In the genomic region with DNA sequence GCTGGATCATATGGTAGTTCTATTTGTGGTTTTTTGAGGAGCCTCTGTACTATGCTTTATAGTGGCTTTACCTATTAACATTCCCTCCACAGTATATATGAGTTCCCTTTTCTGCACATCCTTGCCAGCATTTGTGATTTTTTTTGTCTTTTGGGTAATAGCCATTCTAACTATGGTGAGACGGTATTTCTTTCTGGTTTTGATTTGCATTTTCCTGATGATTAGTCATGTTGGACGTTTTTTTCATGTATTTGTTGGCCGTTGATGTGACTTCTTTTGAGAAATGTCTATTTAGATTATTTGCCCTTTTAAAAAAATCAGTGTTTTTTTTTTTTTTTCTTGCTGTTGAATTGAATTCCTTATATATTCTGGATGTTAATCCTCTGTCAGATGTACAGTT, we compare ENCODE assay signal across 31 cellular contexts. TPM values are rescaled to one million over a fixed set of nuclear protein-coding genes. Genes with fewer than 3 reads are reported as not detected.
A peak's percentile ranks its signal among the peaks of the same experiment; 100 is the strongest.
DNase-seq lines count a peak whose midpoint lies in the region; ATAC-seq and TF ChIP-seq lines count a peak whose summit lies in the region.
"Had no signal": no experiment of that assay in that cellular context is flagged by ENCODE, and none has a peak within 500 bp of the region (broad histone marks: within the 10 kb centered on the region; RNA-seq: fewer than 3 reads in every experiment).

No MANE protein-coding gene starts in this region.

- peaks cover 46% of the 10 kb centered on the region for H3K4me1 ChIP-seq in CD8-positive, alpha-beta memory T cell (ENCODE audit: insufficient read depth, low read length)
- peaks cover 10% of the 10 kb centered on the region for H3K4me1 ChIP-seq in mucosa of descending colon (ENCODE audit: low read depth)
- H3K4me1 ChIP-seq: prostate gland had no signal

- intact Hi-C loops in mucosa of descending colon (cut with DNase I, micrococcal nuclease), result no loop called here

- ATAC-seq in T-helper 17 cell (no peak), mucosa of descending colon (no peak), HG02884 (IDR thresholded peaks at IDR 0.05; ENCODE audit: unreplicated experiment) (no peak), GM21381 (IDR thresholded peaks at IDR 0.05; ENCODE audit: unreplicated experiment) (no peak)
- ATAC-seq: activated T-cell treated with anti-CD3 and anti-CD28 coated beads, Interleukin-2, amount 50 U/mL, for 4 hours; foreskin keratinocyte; heart left ventricle; sciatic nerve had no signal

- H3K36me3 ChIP-seq in CD8-positive, alpha-beta memory T cell (ENCODE audit: insufficient read depth, low read length), result peaks cover 34% of the 10 kb centered on the region
- no peaks in the 10 kb centered on the region for H3K36me3 ChIP-seq in mucosa of descending colon (ENCODE audit: low read depth)
- H3K36me3 ChIP-seq: prostate gland had no signal

- H3K9me3 ChIP-seq in CD8-positive, alpha-beta memory T cell (ENCODE audit: low read length), result no peaks in the 10 kb centered on the region
- H3K9me3 ChIP-seq in T-helper 17 cell (ENCODE audit: control insufficient read depth, low read length, poor library complexity, severe bottlenecking) (no peaks in the 10 kb centered on the region), mucosa of descending colon (no peaks in the 10 kb centered on the region)
- H3K9me3 ChIP-seq: BLaER1, heart left ventricle, prostate gland, tibial nerve had no signal

- DNase-seq in AG09319 (ENCODE audit: extremely low read depth, low read depth) (peak; percentile 36), T-helper 17 cell (no peak), fibroblast of mammary gland (ENCODE audit: low read depth) (peak; percentile 53), retina (no peak), mucosa of descending colon (no peak)
- no peak for DNase-seq in CD8-positive, alpha-beta memory T cell
- DNase-seq: ACHN; activated CD4-positive, alpha-beta T cell treated with anti-CD3 and anti-CD28 coated beads for 48 hours; activated naive CD4-positive, alpha-beta T cell; activated T-cell treated with anti-CD3 and anti-CD28 coated beads, Interleukin-2, amount 50 U/mL, for 4 hours; COR-L47; effector memory CD4-positive, alpha-beta T cell; foreskin keratinocyte; GOT3; heart left ventricle; NCI-H1092; NCI-H1694 treated with DMSO at 0.1 percent for 48 hours; NCI-H2171; SIG-M5; stimulated activated CD4-positive, alpha-beta T cell treated with anti-CD3 and anti-CD28 coated beads, Interleukin-12 subunit alpha, Interleukin-12 subunit beta, amount 100 ng/mL, for 4 hours; stimulated activated CD4-positive, alpha-beta T cell treated with anti-CD3 and anti-CD28 coated beads, Interleukin-2, amount 100 ng/mL, for 48 hours; SW 1271; WERI-Rb-1 had no signal

- CTCF ChIA-PET in CD8-positive, alpha-beta memory T cell (lab: Charles Lee), result no interaction called here

- TF ChIP-seq CTCF in AG09319 (IDR thresholded peaks at IDR 0.05; ENCODE audit: low read depth, low read length), result no peak
- TF ChIP-seq CTCF in fibroblast of mammary gland (conservative IDR thresholded peaks at IDR 0.05; ENCODE audit: control insufficient read depth, insufficient read depth, low read depth, low read length), result no peak
- TF ChIP-seq CTCF in mucosa of descending colon (IDR thresholded peaks at IDR 0.05), result no peak

- H3K27ac ChIP-seq in CD8-positive, alpha-beta memory T cell (ENCODE audit: low read depth, low read length), result no peak overlapping the region
- H3K27ac ChIP-seq: BLaER1, coronary artery, epithelial cell of prostate, foreskin keratinocyte, heart left ventricle, prostate gland, tibial nerve, WERI-Rb-1 had no signal

- POLR2A ChIA-PET in CD8-positive, alpha-beta memory T cell (lab: Charles Lee), result no interaction called here

- no peaks in the 10 kb centered on the region for H3K9me3 Mint-ChIP-seq in CD8-positive, alpha-beta memory T cell
- H3K9me3 Mint-ChIP-seq: activated T-cell treated with anti-CD3 and anti-CD28 coated beads, Interleukin-2, amount 50 U/mL, for 4 hours had no signal

- no peak overlapping the region for H3K4me3 ChIP-seq in CD8-positive, alpha-beta memory T cell (ENCODE audit: low read length)
- no peak overlapping the region for H3K4me3 ChIP-seq in fibroblast of mammary gland (ENCODE audit: control insufficient read depth, low read depth, low read length)
- no peak overlapping the region for H3K4me3 ChIP-seq in mucosa of descending colon
- H3K4me3 ChIP-seq: BLaER1, coronary artery, heart left ventricle, prostate gland, tibial nerve had no signal

- peak overlapping the region in 7 of 8 donors; percentile 8 to 59 (median 51) for H3K27ac Mint-ChIP-seq in CD8-positive, alpha-beta memory T cell
- peak overlapping the region; percentile 6 for H3K27ac Mint-ChIP-seq in T-helper 17 cell

- no peaks in the 10 kb centered on the region for H3K27me3 Mint-ChIP-seq in CD8-positive, alpha-beta memory T cell
- H3K27me3 Mint-ChIP-seq in T-helper 17 cell, result no peaks in the 10 kb centered on the region

- peaks cover 40 to 46% (median 43%) of the 10 kb centered on the region in 3 donors for H3K4me1 Mint-ChIP-seq in CD8-positive, alpha-beta memory T cell
- peaks cover 35% of the 10 kb centered on the region for H3K4me1 Mint-ChIP-seq in T-helper 17 cell

- H3K4me3 Mint-ChIP-seq in CD8-positive, alpha-beta memory T cell, result no peak overlapping the region
- no peak overlapping the region for H3K4me3 Mint-ChIP-seq in T-helper 17 cell
- H3K4me3 Mint-ChIP-seq: activated T-cell treated with anti-CD3 and anti-CD28 coated beads, Interleukin-2, amount 50 U/mL, for 4 hours had no signal

- peaks cover 4 to 54% (median 25%) of the 10 kb centered on the region in 3 donors for H3K36me3 Mint-ChIP-seq in CD8-positive, alpha-beta memory T cell
- peaks cover 25% of the 10 kb centered on the region for H3K36me3 Mint-ChIP-seq in T-helper 17 cell (ENCODE audit: low read depth)

- H3K27me3 ChIP-seq in CD8-positive, alpha-beta memory T cell (ENCODE audit: insufficient read depth, low read length, poor library complexity, severe bottlenecking), result no peaks in the 10 kb centered on the region
- H3K27me3 ChIP-seq: BLaER1, foreskin keratinocyte, heart left ventricle, tibial nerve had no signal

RNA-seq across cellular contexts. Expression of a gene that starts 31.1 kb away (rescaled TPM):
- 100 to 1,000 TPM; 512 to 532 TPM for total RNA-seq in CD8-positive, alpha-beta memory T cell
- polyA plus RNA-seq in CD8-positive, alpha-beta memory T cell, result 478 TPM
- total RNA-seq in T-helper 17 cell (100 to 1,000 TPM; 229 to 267 TPM), mucosa of descending colon (100 to 1,000 TPM; 217 to 242 (median 227) TPM)

Comparison
In these comparisons a context has a peak if more than half of its experiments do, and no peak if none do; other contexts are left out.
1. DNase-seq: peak in AG09319 (single experiment) and fibroblast of mammary gland (single experiment); none in CD8-positive, alpha-beta memory T cell (0 of 5), T-helper 17 cell (0 of 3), retina (single experiment) and mucosa of descending colon (0 of 3).